ENCODE assay signal across 1 cellular context in genomic region chr1:40902634-40902897, GRCh38.
TF ChIP-seq lines count a peak whose summit lies in the region.

No MANE protein-coding gene starts in this region.

TF ChIP-seq in A549, 52 proteins besides CTCF, POLR2A, EP300 and RAD21 (continued from another document):
- TF ChIP-seq USF2 (IDR thresholded peaks at IDR 0.05): no peak
- no peak for TF ChIP-seq FOSL2 (IDR thresholded peaks at IDR 0.05)
- no peak for TF ChIP-seq FOSL2 (CRISPR knock-in tag; IDR thresholded peaks at IDR 0.05)
- no peak for TF ChIP-seq HES2 (IDR thresholded peaks at IDR 0.05)
- no peak for TF ChIP-seq PBX3 (IDR thresholded peaks at IDR 0.05)
- TF ChIP-seq ZSCAN20 (CRISPR knock-in tag; IDR thresholded peaks at IDR 0.05): no peak
- no peak for TF ChIP-seq ESRRA (IDR thresholded peaks at IDR 0.05; ENCODE audit: borderline replicate concordance, low read length)
- TF ChIP-seq MAFK (IDR thresholded peaks at IDR 0.05; ENCODE audit: partially characterized antibody): no peak
- TF ChIP-seq RFX5 (IDR thresholded peaks at IDR 0.05): no peak
- no peak for TF ChIP-seq HOXB5 (CRISPR knock-in tag; IDR thresholded peaks at IDR 0.05)
- no peak for TF ChIP-seq BCL3 (IDR thresholded peaks at IDR 0.05)
